Comparison of ENCODE assay signal across 27 cellular contexts in genomic region chr4:5622596-5622995, GRCh38.
"Had no signal": no experiment of that assay in that cellular context is flagged by ENCODE, and none has a peak within 500 bp of the region (broad histone marks: within the 10 kb centered on the region; RNA-seq: fewer than 3 reads in every experiment).

No MANE protein-coding gene starts in this region.

- H3K4me3 ChIP-seq: colonic mucosa, coronary artery, dorsolateral prefrontal cortex, esophagus muscularis mucosa, esophagus squamous epithelium, gastrocnemius medialis, gastroesophageal sphincter, heart left ventricle, heart right ventricle had no signal

- H3K36me3 ChIP-seq: colonic mucosa had no signal

- H3K27ac ChIP-seq: colonic mucosa, coronary artery, dorsolateral prefrontal cortex, epithelial cell of prostate, esophagus muscularis mucosa, esophagus squamous epithelium, foreskin keratinocyte, gastrocnemius medialis, gastroesophageal sphincter, heart left ventricle, heart right ventricle had no signal

- FAIRE-seq: colon, endometrium, endothelial cell of umbilical vein, frontal cortex had no signal

- H3K9me3 ChIP-seq: colonic mucosa, esophagus muscularis mucosa, esophagus squamous epithelium, gastrocnemius medialis, gastroesophageal sphincter, heart left ventricle, heart right ventricle had no signal

- DNase-seq: colonic mucosa; cortex of kidney; dermis blood vessel endothelial cell; dorsolateral prefrontal cortex; effector CD4-positive, alpha-beta T cell; effector CD8-positive, alpha-beta T cell; effector memory CD4-positive, alpha-beta T cell; effector memory CD8-positive, alpha-beta T cell; endodermal cell; erythroblast; esophagus squamous epithelium; foreskin fibroblast; foreskin keratinocyte; foreskin melanocyte; gastrocnemius medialis; glutamatergic neuron; head of caudate nucleus; heart left ventricle; heart right ventricle had no signal

- H3K4me1 ChIP-seq: colonic mucosa, esophagus muscularis mucosa, esophagus squamous epithelium, foreskin keratinocyte, gastrocnemius medialis, gastroesophageal sphincter, heart left ventricle, heart right ventricle had no signal

- H3K27me3 ChIP-seq: colonic mucosa, dorsolateral prefrontal cortex, esophagus muscularis mucosa, esophagus squamous epithelium, foreskin keratinocyte, gastrocnemius medialis, gastroesophageal sphincter, heart left ventricle, heart right ventricle had no signal
